ENCODE assay signal across 22 cellular contexts in the genomic region with DNA sequence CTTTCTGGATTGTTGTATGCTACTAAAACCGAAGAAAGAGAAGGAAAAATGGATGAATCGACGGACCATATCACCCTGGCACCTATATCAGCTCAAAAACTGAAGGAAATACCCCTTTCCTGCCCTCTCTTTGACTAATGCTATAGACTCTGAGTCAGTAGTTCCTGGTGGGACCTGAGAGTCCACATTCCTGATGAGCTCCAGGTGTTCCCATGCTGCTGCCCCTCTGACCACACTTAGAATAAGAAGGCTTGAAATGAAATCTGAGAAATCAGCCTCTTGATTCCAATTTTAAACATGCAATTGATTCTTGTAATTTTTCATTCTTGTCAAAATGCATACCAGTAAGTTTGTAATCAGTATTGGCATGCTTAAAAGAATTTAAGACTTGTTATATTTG.
DNase-seq lines count a peak whose midpoint lies in the region; ATAC-seq and TF ChIP-seq lines count a peak whose summit lies in the region.
"Had no signal": no experiment of that assay in that cellular context is flagged by ENCODE, and none has a peak within 500 bp of the region (broad histone marks: within the 10 kb centered on the region; RNA-seq: fewer than 3 reads in every experiment).

No MANE protein-coding gene starts in this region.

- no peaks in the 10 kb centered on the region for H3K9me3 ChIP-seq in PC-3 (ENCODE audit: low read length)
- H3K9me3 ChIP-seq: BLaER1 treated with 17β-estradiol and CSF1 and Interleukin-3, amounts not matched to agents 10 nM and 100 nM; HAP-1; psoas muscle; uterus had no signal

- peak overlapping the region; percentile 59 for H3K4me3 ChIP-seq in PC-3 (ENCODE audit: low read length)
- no peak overlapping the region for H3K4me3 ChIP-seq in kidney epithelial cell (ENCODE audit: low read depth, low read length)
- H3K4me3 ChIP-seq: BLaER1 treated with 17β-estradiol and CSF1 and Interleukin-3, amounts not matched to agents 10 nM and 100 nM; coronary artery; HAP-1; psoas muscle; uterus had no signal

- H4K20me1 ChIP-seq in PC-3 (ENCODE audit: low read length), result no peaks in the 10 kb centered on the region
- H4K20me1 ChIP-seq: BLaER1 treated with 17β-estradiol and CSF1 and Interleukin-3, amounts not matched to agents 10 nM and 100 nM had no signal

- peak; percentile 24 for DNase-seq in ELF-1 (ENCODE audit: low read depth, low spot score)
- peak; percentile 91 for DNase-seq in PC-3
- peak; percentile 79 to 88 for DNase-seq in foreskin keratinocyte
- DNase-seq in kidney epithelial cell (ENCODE audit: low read depth), result peak; percentile 25
- DNase-seq in GDM1 (lab: John Stamatoyannopoulos, UW), result no peak
- no peak for DNase-seq in C1 segment of cervical spinal cord (lab: John Stamatoyannopoulos, UW)
- DNase-seq in NCI-H2081 treated with DMSO at 0.1 percent for 48 hours (lab: John Stamatoyannopoulos, UW), result no peak
- DNase-seq in stimulated activated naive CD4-positive, alpha-beta T cell (lab: John Stamatoyannopoulos, UW), result no peak
- DNase-seq: activated CD4-positive, alpha-beta T cell treated with anti-CD3 and anti-CD28 coated beads for 1 hour; activated CD8-positive, alpha-beta memory T cell treated with anti-CD3 and anti-CD28 coated beads for 24 hours; activated naive CD4-positive, alpha-beta T cell treated with Interleukin-2 at 50 U/mL for 16 hours; activated T-cell treated with anti-CD3 and anti-CD28 coated beads, Interleukin-2, amount 50 U/mL, for 24 hours; hippocampal formation; NCI-H82; psoas muscle; SHP77; stimulated activated CD4-positive, alpha-beta T cell treated with anti-CD3 and anti-CD28 coated beads, Interleukin-1b, Interleukin-23, amount 100 ng/mL, for 48 hours; T-cell; uterus had no signal

- POLR2A ChIA-PET in PC-3 (lab: Charles Lee; ENCODE audit: unreplicated experiment), result no interaction called here

- no peaks in the 10 kb centered on the region for H3K79me2 ChIP-seq in PC-3 (ENCODE audit: low read length)

- H3K9me2 ChIP-seq in PC-3 (replicated peaks; ENCODE audit: low read length), result no peaks in the 10 kb centered on the region

- intact Hi-C loops in PC-3 (cut with micrococcal nuclease), result no loop called here

- peak overlapping the region; percentile 76 for H3K9ac ChIP-seq in PC-3 (ENCODE audit: low read length)
- H3K9ac ChIP-seq: BLaER1 treated with 17β-estradiol and CSF1 and Interleukin-3, amounts not matched to agents 10 nM and 100 nM had no signal

- H2AFZ ChIP-seq in PC-3 (ENCODE audit: low read length), result peak overlapping the region; percentile 37; the same call in 1 of the 2 replicates

- peak overlapping the region; percentile 97 for H3K27ac ChIP-seq in PC-3 (ENCODE audit: low read length)
- peak overlapping the region; percentile 89 for H3K27ac ChIP-seq in foreskin keratinocyte
- H3K27ac ChIP-seq: BLaER1 treated with 17β-estradiol and CSF1 and Interleukin-3, amounts not matched to agents 10 nM and 100 nM; coronary artery; psoas muscle; uterus had no signal

- ATAC-seq in PC-3 (peak; percentile 83), foreskin keratinocyte (peak; percentile 99)
- ATAC-seq: psoas muscle, T-cell had no signal

- no TSS peak for BruUV-seq in PC-3 (replicated peaks; lab: Mats Ljungman, UMichigan)

- H3K36me3 ChIP-seq in PC-3 (ENCODE audit: low read depth, low read length), result no peaks in the 10 kb centered on the region
- H3K36me3 ChIP-seq in kidney epithelial cell (ENCODE audit: control insufficient read depth, insufficient read depth, low read length), result no peaks in the 10 kb centered on the region
- H3K36me3 ChIP-seq: BLaER1 treated with 17β-estradiol and CSF1 and Interleukin-3, amounts not matched to agents 10 nM and 100 nM; HAP-1; uterus had no signal

- CTCF ChIA-PET in PC-3 (lab: Charles Lee), result no interaction called here

- H3F3A ChIP-seq in PC-3 (ENCODE audit: low read length, unreplicated experiment), result peaks cover 9% of the 10 kb centered on the region

- H3K4me2 ChIP-seq in PC-3 (ENCODE audit: low read length), result peak overlapping the region; percentile 88
- H3K4me2 ChIP-seq: BLaER1 treated with 17β-estradiol and CSF1 and Interleukin-3, amounts not matched to agents 10 nM and 100 nM had no signal

- H3K4me1 ChIP-seq in PC-3 (ENCODE audit: insufficient read depth, low read length), result peaks cover 36% of the 10 kb centered on the region
- peaks cover 6% of the 10 kb centered on the region for H3K4me1 ChIP-seq in foreskin keratinocyte
- H3K4me1 ChIP-seq: BLaER1 treated with 17β-estradiol and CSF1 and Interleukin-3, amounts not matched to agents 10 nM and 100 nM; HAP-1; psoas muscle; uterus had no signal

- TF ChIP-seq CTCF in PC-3 (conservative IDR thresholded peaks at IDR 0.05; ENCODE audit: low read depth, low read length) (no peak), foreskin keratinocyte (conservative IDR thresholded peaks at IDR 0.05) (no peak), kidney epithelial cell (IDR thresholded peaks at IDR 0.05; ENCODE audit: insufficient read depth, low read length, poor library complexity, severe bottlenecking) (no peak)

- H3K27me3 ChIP-seq in PC-3 (ENCODE audit: low read length) (no peaks in the 10 kb centered on the region), foreskin keratinocyte (no peaks in the 10 kb centered on the region), kidney epithelial cell (ENCODE audit: control insufficient read depth, insufficient read depth, low read length) (no peaks in the 10 kb centered on the region)
- H3K27me3 ChIP-seq: BLaER1 treated with 17β-estradiol and CSF1 and Interleukin-3, amounts not matched to agents 10 nM and 100 nM; uterus had no signal

Comparison
In these comparisons a context has a peak if more than half of its experiments do, and no peak if none do; other contexts are left out.
1. DNase-seq: peak in ELF-1 (single experiment), PC-3 (single experiment), foreskin keratinocyte (2 of 2) and kidney epithelial cell (single experiment); none in GDM1 (single experiment), C1 segment of cervical spinal cord (0 of 14), NCI-H2081 treated with DMSO at 0.1 percent for 48 hours (single experiment) and stimulated activated naive CD4-positive, alpha-beta T cell (0 of 6).